Comparison of ENCODE assay signal across 15 cellular contexts in genomic region chr17:82049106-82049505, GRCh38. TPM values are rescaled to one million over a fixed set of nuclear protein-coding genes. Genes with fewer than 3 reads are reported as not detected.
DNase-seq lines count a peak whose midpoint lies in the region; TF ChIP-seq lines count a peak whose summit lies in the region.
"Had no signal": no experiment of that assay in that cellular context is flagged by ENCODE, and none has a peak within 500 bp of the region (broad histone marks: within the 10 kb centered on the region; RNA-seq: fewer than 3 reads in every experiment).

No MANE protein-coding gene starts in this region.

- no peak for TF ChIP-seq CTCF in type B pancreatic cell (conservative IDR thresholded peaks at IDR 0.05)

- no peak overlapping the region for H3K27ac Mint-ChIP-seq in activated naive CD4-positive, alpha-beta T cell treated with anti-CD3 and anti-CD28 coated beads for 36 hours
- H3K27ac Mint-ChIP-seq in IgD-negative memory B cell (no peak overlapping the region), immature natural killer cell (no peak overlapping the region), type B pancreatic cell (no peak overlapping the region)

- CTCF ChIA-PET in activated naive CD4-positive, alpha-beta T cell treated with anti-CD3 and anti-CD28 coated beads for 36 hours (lab: Charles Lee), result no interaction called here

- intact Hi-C loops in activated naive CD4-positive, alpha-beta T cell treated with anti-CD3 and anti-CD28 coated beads for 36 hours (cut with micrococcal nuclease), result no loop called here

- H3K4me1 Mint-ChIP-seq in activated naive CD4-positive, alpha-beta T cell treated with anti-CD3 and anti-CD28 coated beads for 36 hours (ENCODE audit: low read depth), result peaks cover 22% of the 10 kb centered on the region
- H3K4me1 Mint-ChIP-seq in IgD-negative memory B cell (peaks cover 0 to 4% (median 3%) of the 10 kb centered on the region in 3 donors), immature natural killer cell (peaks cover 7 to 25% of the 10 kb centered on the region in 2 donors), type B pancreatic cell (ENCODE audit: unreplicated experiment) (no peaks in the 10 kb centered on the region)

- H3K9me3 Mint-ChIP-seq in activated naive CD4-positive, alpha-beta T cell treated with anti-CD3 and anti-CD28 coated beads for 36 hours, result no peaks in the 10 kb centered on the region
- H3K9me3 Mint-ChIP-seq in IgD-negative memory B cell (no peaks in the 10 kb centered on the region), immature natural killer cell (no peaks in the 10 kb centered on the region), type B pancreatic cell (no peaks in the 10 kb centered on the region)

- DNase-seq in activated naive CD4-positive, alpha-beta T cell treated with anti-CD3 and anti-CD28 coated beads for 36 hours, result no peak
- no peak for DNase-seq in activated naive CD4-positive, alpha-beta T cell treated with Interleukin-2 at 50 U/mL for 16 hours
- DNase-seq in immature natural killer cell (no peak), type B pancreatic cell (ENCODE audit: extremely low spot score, unreplicated experiment) (no peak), NCI-H1092 (lab: John Stamatoyannopoulos, UW) (no peak), SW 1271 (lab: John Stamatoyannopoulos, UW) (no peak)
- no peak for DNase-seq in activated CD4-positive, CD25-positive, alpha-beta regulatory T cell treated with anti-CD3 and anti-CD28 coated beads, Interleukin-2, amount 50 U/mL, for 72 hours
- DNase-seq: 8988T, DMS153, H7, IMR-90, NCI-H187, NCI-H226, NCI-H524 treated with DMSO at 0.1 percent for 48 hours had no signal

- H3K36me3 Mint-ChIP-seq in activated naive CD4-positive, alpha-beta T cell treated with anti-CD3 and anti-CD28 coated beads for 36 hours (ENCODE audit: low read depth), result peaks cover 3% of the 10 kb centered on the region
- H3K36me3 Mint-ChIP-seq in IgD-negative memory B cell (no peaks in the 10 kb centered on the region), immature natural killer cell (peaks cover 0 to 5% (median 0%) of the 10 kb centered on the region in 3 donors), type B pancreatic cell (peaks cover 5% of the 10 kb centered on the region)

- H3K27me3 Mint-ChIP-seq in activated naive CD4-positive, alpha-beta T cell treated with anti-CD3 and anti-CD28 coated beads for 36 hours (ENCODE audit: low read depth), result no peaks in the 10 kb centered on the region
- no peaks in the 10 kb centered on the region for H3K27me3 Mint-ChIP-seq in IgD-negative memory B cell
- H3K27me3 Mint-ChIP-seq in immature natural killer cell (ENCODE audit: low read depth in 3 of 3), result peaks cover 0 to 2% (median 0%) of the 10 kb centered on the region in 3 donors
- no peaks in the 10 kb centered on the region for H3K27me3 Mint-ChIP-seq in type B pancreatic cell

- H3K4me3 Mint-ChIP-seq in activated naive CD4-positive, alpha-beta T cell treated with anti-CD3 and anti-CD28 coated beads for 36 hours, result peak overlapping the region; percentile 34
- H3K4me3 Mint-ChIP-seq in IgD-negative memory B cell (peak overlapping the region in 3 of 4 donors; percentile 32 to 68 (median 47)), immature natural killer cell (peak overlapping the region in 3 of 5 donors; percentile 23 to 36 (median 35)), type B pancreatic cell (peak overlapping the region; percentile 67)

RNA-seq across cellular contexts. Expression of gene RFNG, which starts 2.5 kb away (rescaled TPM):
- 10 to 100 TPM; 17.6 to 18.0 TPM for total RNA-seq in activated naive CD4-positive, alpha-beta T cell treated with anti-CD3 and anti-CD28 coated beads for 36 hours
- polyA plus RNA-seq in IgD-negative memory B cell (4.1 TPM), immature natural killer cell (1 to 10 TPM; 2.2 to 3.7 (median 3.2) TPM)
- total RNA-seq in type B pancreatic cell (ENCODE audit: low replicate concordance), result 35.9 and 43.4 TPM in 2 replicates

RNA-seq across cellular contexts. Expression of gene GPS1, which starts 2.6 kb away (rescaled TPM):
- 10 to 100 TPM; 91.0 to 91.3 TPM for total RNA-seq in activated naive CD4-positive, alpha-beta T cell treated with anti-CD3 and anti-CD28 coated beads for 36 hours
- polyA plus RNA-seq in IgD-negative memory B cell (122 TPM), immature natural killer cell (100 to 1,000 TPM; 174 to 212 (median 183) TPM)
- total RNA-seq in type B pancreatic cell (ENCODE audit: low replicate concordance), result 111 and 112 TPM in 2 replicates

RNA-seq across cellular contexts. Expression of gene DCXR, which starts 11.6 kb away (rescaled TPM):
- total RNA-seq in activated naive CD4-positive, alpha-beta T cell treated with anti-CD3 and anti-CD28 coated beads for 36 hours, result 100 to 1,000 TPM; 139 to 146 TPM
- polyA plus RNA-seq in IgD-negative memory B cell (88.3 TPM), immature natural killer cell (100 to 1,000 TPM; 144 to 242 (median 165) TPM)
- total RNA-seq in type B pancreatic cell (ENCODE audit: low replicate concordance), result 158 and 175 TPM in 2 replicates

RNA-seq across cellular contexts. Expression of gene DUS1L, which starts 16.5 kb away (rescaled TPM):
- total RNA-seq in activated naive CD4-positive, alpha-beta T cell treated with anti-CD3 and anti-CD28 coated beads for 36 hours, result 100 to 1,000 TPM; 132 to 133 TPM
- 55.7 TPM for polyA plus RNA-seq in IgD-negative memory B cell
- 10 to 100 TPM; 61.7 to 85.3 (median 82.5) TPM for polyA plus RNA-seq in immature natural killer cell
- 97.0 and 97.1 TPM in 2 replicates for total RNA-seq in type B pancreatic cell (ENCODE audit: low replicate concordance)

RNA-seq across cellular contexts. Expression of gene RAC3, which starts 17.6 kb away (rescaled TPM):
- total RNA-seq in activated naive CD4-positive, alpha-beta T cell treated with anti-CD3 and anti-CD28 coated beads for 36 hours, result 1 to 10 TPM; 4.5 to 4.8 TPM
- not detected for polyA plus RNA-seq in IgD-negative memory B cell
- not detected for polyA plus RNA-seq in immature natural killer cell
- 41.7 and 51.7 TPM in 2 replicates for total RNA-seq in type B pancreatic cell (ENCODE audit: low replicate concordance)
